Comparison of ENCODE assay signal across 18 cellular contexts in genomic region chr3:178735032-178735674, GRCh38.
DNase-seq lines count a peak whose midpoint lies in the region; ATAC-seq and TF ChIP-seq lines count a peak whose summit lies in the region.
"Had no signal": no experiment of that assay in that cellular context is flagged by ENCODE, and none has a peak within 500 bp of the region (broad histone marks: within the 10 kb centered on the region; RNA-seq: fewer than 3 reads in every experiment).

No MANE protein-coding gene starts in this region.

- H3K4me1 ChIP-seq in gastroesophageal sphincter (peaks cover 0 to 23% (median 0%) of the 10 kb centered on the region in 3 donors), right cardiac atrium (ENCODE audit: control insufficient read depth, insufficient read depth, low read length) (no peaks in the 10 kb centered on the region), rectal smooth muscle tissue (ENCODE audit: control insufficient read depth, insufficient read depth, low read length) (no peaks in the 10 kb centered on the region)

- ATAC-seq in gastroesophageal sphincter: no peak
- ATAC-seq in right cardiac atrium: peak in 1 of 2 donors; percentile 38

- H3K27me3 ChIP-seq in gastroesophageal sphincter (no peaks in the 10 kb centered on the region), right cardiac atrium (ENCODE audit: control insufficient read depth, insufficient read depth) (no peaks in the 10 kb centered on the region), rectal smooth muscle tissue (ENCODE audit: control insufficient read depth, insufficient read depth, low read length) (no peaks in the 10 kb centered on the region)

- DNase-seq in brain pericyte (ENCODE audit: low read depth, low spot score) (peak; percentile 15), right cardiac atrium (no peak), NCI-H524 treated with DMSO at 0.1 percent for 48 hours (lab: John Stamatoyannopoulos, UW) (no peak), T-helper 9 cell (no peak), activated T-cell treated with anti-CD3 and anti-CD28 coated beads for 4 hours (no peak)
- DNase-seq: CD4-positive, CD25-positive, alpha-beta regulatory T cell; DMS79; IMR-90; MV-4-11; NCI-H1105 treated with DMSO at 0.1 percent for 48 hours; NCI-H2029 treated with DMSO at 0.1 percent for 48 hours; NCI-H2171 treated with DMSO at 0.1 percent for 48 hours; NCI-H446; NK-92 treated with Interleukin-12 subunit alpha and Interleukin-12 subunit beta, amount 100 ng/mL, for 24 hours had no signal

- no peak overlapping the region for H3K4me3 ChIP-seq in gastroesophageal sphincter
- H3K4me3 ChIP-seq in right cardiac atrium (ENCODE audit: low read length): no peak overlapping the region
- H3K4me3 ChIP-seq in rectal smooth muscle tissue (ENCODE audit: low read length): no peak overlapping the region

- intact Hi-C loops in right cardiac atrium (cut with DNase I): no loop called here

- 36 to 39% methylated on average over 4 of the region's 4 CpGs for WGBS in gastroesophageal sphincter (ENCODE audit: low coverage in 1 of 2), 2 donors
- 56% methylated on average over 4 of the region's 4 CpGs for WGBS in right cardiac atrium

- no peak for TF ChIP-seq POLR2A in gastroesophageal sphincter (IDR thresholded peaks at IDR 0.05)

- H3K27ac ChIP-seq in gastroesophageal sphincter (peak overlapping the region in 3 of 4 donors; percentile 56 to 64 (median 57)), right cardiac atrium (ENCODE audit: low read length) (peak overlapping the region; percentile 8), rectal smooth muscle tissue (ENCODE audit: low read depth, low read length) (peak overlapping the region; percentile 16)
- H3K27ac ChIP-seq: KMS-11, RWPE1 had no signal

- no peak for TF ChIP-seq CTCF in gastroesophageal sphincter (IDR thresholded peaks at IDR 0.05)

- H3K9me3 ChIP-seq in gastroesophageal sphincter (no peaks in the 10 kb centered on the region), right cardiac atrium (ENCODE audit: control insufficient read depth, low read length) (no peaks in the 10 kb centered on the region)

- H3K36me3 ChIP-seq in gastroesophageal sphincter (no peaks in the 10 kb centered on the region), rectal smooth muscle tissue (ENCODE audit: control insufficient read depth, insufficient read depth, low read length) (no peaks in the 10 kb centered on the region)

- H3K9ac ChIP-seq in rectal smooth muscle tissue (ENCODE audit: low read length): no peak overlapping the region
- H3K9ac ChIP-seq: KMS-11 had no signal

- no peak for TF ChIP-seq EP300 in gastroesophageal sphincter (IDR thresholded peaks at IDR 0.05)
